In genomic region chr3:189990826-189991225, GRCh38 we compare ENCODE assay signal across 30 cellular contexts.
"Had no signal": no experiment of that assay in that cellular context is flagged by ENCODE, and none has a peak within 500 bp of the region (broad histone marks: within the 10 kb centered on the region; RNA-seq: fewer than 3 reads in every experiment).

No MANE protein-coding gene starts in this region.

- H3K36me3 ChIP-seq: left ventricle myocardium inferior, pancreas, prostate gland, suprapubic skin, thoracic aorta, tibial artery, upper lobe of right lung had no signal

- H3K9me3 ChIP-seq: left ventricle myocardium inferior, pancreas, prostate gland, spleen, suprapubic skin, thoracic aorta, tibial artery, upper lobe of right lung had no signal

- FAIRE-seq: islet of Langerhans, kidney, pancreas, small intestine, urothelium cell line had no signal

- H3K27ac ChIP-seq: left ventricle myocardium inferior, pancreas, prostate gland, spleen, suprapubic skin, thoracic aorta, tibial artery, upper lobe of right lung had no signal

- H3K9me3 Mint-ChIP-seq: mesothelial cell of epicardium; naive thymus-derived CD8-positive, alpha-beta T cell; nephron; neural crest cell; stimulated activated effector memory CD8-positive, alpha-beta T cell treated with anti-CD3 and anti-CD28 coated beads, Interleukin-12 subunit alpha, Interleukin-12 subunit beta, amount 100 ng/mL, for 72 hours; stimulated activated naive CD8-positive, alpha-beta T cell treated with anti-CD3 and anti-CD28 coated beads, Interleukin-15, Interleukin-2, amounts not matched to agents 100 ng/mL and 50 ng/mL, for 24 hours had no signal

- H3K4me3 ChIP-seq: left ventricle myocardium inferior, lung, pancreas, prostate gland, spleen, suprapubic skin, thoracic aorta, tibial artery, upper lobe of right lung had no signal

- DNase-seq: hypothalamus; immature natural killer cell; kidney; left colon; left ventricle myocardium inferior; mesendoderm; naive thymus-derived CD8-positive, alpha-beta T cell; nucleus accumbens; pancreas; retina; right cardiac atrium; small intestine; spleen; stimulated activated CD4-positive, alpha-beta T cell treated with anti-CD3 and anti-CD28 coated beads, Interleukin-4, amount 100 ng/mL, for 24 hours; stimulated activated naive CD4-positive, alpha-beta T cell; tibial artery; trophoblast cell; upper lobe of right lung had no signal

- H3K4me3 Mint-ChIP-seq: immature natural killer cell; mesothelial cell of epicardium; naive thymus-derived CD8-positive, alpha-beta T cell; nephron; neural crest cell; stimulated activated effector memory CD8-positive, alpha-beta T cell treated with anti-CD3 and anti-CD28 coated beads, Interleukin-12 subunit alpha, Interleukin-12 subunit beta, amount 100 ng/mL, for 72 hours; stimulated activated naive CD8-positive, alpha-beta T cell treated with anti-CD3 and anti-CD28 coated beads, Interleukin-15, Interleukin-2, amounts not matched to agents 100 ng/mL and 50 ng/mL, for 24 hours had no signal

- H3K27ac Mint-ChIP-seq: immature natural killer cell; mesothelial cell of epicardium; naive thymus-derived CD8-positive, alpha-beta T cell; nephron; stimulated activated effector memory CD8-positive, alpha-beta T cell treated with anti-CD3 and anti-CD28 coated beads, Interleukin-12 subunit alpha, Interleukin-12 subunit beta, amount 100 ng/mL, for 72 hours; stimulated activated naive CD8-positive, alpha-beta T cell treated with anti-CD3 and anti-CD28 coated beads, Interleukin-15, Interleukin-2, amounts not matched to agents 100 ng/mL and 50 ng/mL, for 24 hours had no signal

- H3K4me1 Mint-ChIP-seq: immature natural killer cell; naive thymus-derived CD8-positive, alpha-beta T cell; neural crest cell; stimulated activated effector memory CD8-positive, alpha-beta T cell treated with anti-CD3 and anti-CD28 coated beads, Interleukin-12 subunit alpha, Interleukin-12 subunit beta, amount 100 ng/mL, for 72 hours had no signal

- H3K27me3 ChIP-seq: pancreas, suprapubic skin, tibial artery, upper lobe of right lung had no signal

- H3K4me1 ChIP-seq: left ventricle myocardium inferior, pancreas, prostate gland, spleen, suprapubic skin, tibial artery, upper lobe of right lung had no signal

- ATAC-seq: left colon; naive thymus-derived CD8-positive, alpha-beta T cell; pancreas; right cardiac atrium; sciatic nerve; stimulated activated effector memory CD8-positive, alpha-beta T cell treated with anti-CD3 and anti-CD28 coated beads, Interleukin-12 subunit alpha, Interleukin-12 subunit beta, amount 100 ng/mL, for 72 hours; upper lobe of right lung had no signal

- H3K36me3 Mint-ChIP-seq: immature natural killer cell; naive thymus-derived CD8-positive, alpha-beta T cell; stimulated activated effector memory CD8-positive, alpha-beta T cell treated with anti-CD3 and anti-CD28 coated beads, Interleukin-12 subunit alpha, Interleukin-12 subunit beta, amount 100 ng/mL, for 72 hours had no signal
